ENCODE assay signal across 7 cellular contexts in genomic region chr1:101314244-101314643, GRCh38.
A peak's percentile ranks its signal among the peaks of the same experiment; 100 is the strongest.
DNase-seq lines count a peak whose midpoint lies in the region; ATAC-seq and FAIRE-seq lines count a peak whose summit lies in the region.

No MANE protein-coding gene starts in this region.

- peaks cover 4% of the 10 kb centered on the region for H3K4me1 ChIP-seq in mesendoderm (ENCODE audit: control insufficient read depth, low read depth, low read length)

- H3K27me3 ChIP-seq in mesendoderm (ENCODE audit: insufficient read depth, low read length, poor library complexity), result no peaks in the 10 kb centered on the region

- no peak overlapping the region for H3K4ac ChIP-seq in mesendoderm (ENCODE audit: low read depth, low read length)

- DNase-seq in RCC 7860 (ENCODE audit: low spot score), result peak; percentile 87
- DNase-seq in mesendoderm, result peak; percentile 9
- DNase-seq in NCI-H1048 (lab: John Stamatoyannopoulos, UW), result no peak
- DNase-seq in midbrain (lab: John Stamatoyannopoulos, UW), result no peak
- no peak for DNase-seq in nucleus accumbens (lab: John Stamatoyannopoulos, UW)

- H3K18ac ChIP-seq in mesendoderm (ENCODE audit: low read length), result no peak overlapping the region

- no peak overlapping the region for H3K9ac ChIP-seq in mesendoderm (ENCODE audit: low read length)

- FAIRE-seq in RCC 7860 (lab: Jason Lieb, UNC), result peak; percentile 94

- H4K5ac ChIP-seq in mesendoderm (ENCODE audit: low read length), result no peak overlapping the region

- no peak overlapping the region for H3K56ac ChIP-seq in mesendoderm (ENCODE audit: low read length)

- no peak overlapping the region for H3K27ac ChIP-seq in mesendoderm (ENCODE audit: low read depth, low read length)

- no peak overlapping the region for H3K23ac ChIP-seq in mesendoderm (ENCODE audit: low read length)

- H3K79me1 ChIP-seq in mesendoderm (ENCODE audit: low read length), result no peaks in the 10 kb centered on the region

- H4K8ac ChIP-seq in mesendoderm (ENCODE audit: low read depth, low read length), result no peak overlapping the region

- no peak overlapping the region for H3K4me3 ChIP-seq in mesendoderm (ENCODE audit: low read length)

- H3K36me3 ChIP-seq in mesendoderm (ENCODE audit: control insufficient read depth, insufficient read depth, low read length), result no peaks in the 10 kb centered on the region

- no peak overlapping the region for H2BK5ac ChIP-seq in mesendoderm (ENCODE audit: low read length)

- no peak overlapping the region for H3K4me2 ChIP-seq in mesendoderm (ENCODE audit: low read length)

- no peak overlapping the region for H2BK120ac ChIP-seq in mesendoderm (ENCODE audit: low read depth, low read length)

- ATAC-seq in GM18511 (IDR thresholded peaks at IDR 0.05; ENCODE audit: unreplicated experiment), result peak; percentile 39
- ATAC-seq in HG02588 (IDR thresholded peaks at IDR 0.05; ENCODE audit: unreplicated experiment), result peak; percentile 42

- no peaks in the 10 kb centered on the region for H3K79me2 ChIP-seq in mesendoderm (ENCODE audit: control insufficient read depth, insufficient read depth, low read length)

- WGBS in mesendoderm (ENCODE audit: extremely low coverage, insufficient coverage, low lambda C conversion rate), result no CpG with 5 or more reads among the region's 2 CpGs

- no peak overlapping the region for H2BK15ac ChIP-seq in mesendoderm (replicated peaks; ENCODE audit: low read depth)

- H2AK5ac ChIP-seq in mesendoderm (ENCODE audit: low read length), result no peak overlapping the region

Comparison
In these comparisons a context has a peak if more than half of its experiments do, and no peak if none do; other contexts are left out.
1. DNase-seq: peak in RCC 7860 (single experiment) and mesendoderm (single experiment); none in NCI-H1048 (single experiment), midbrain (single experiment) and nucleus accumbens (0 of 56).